Comparison of ENCODE assay signal across 7 cellular contexts in the genomic region with DNA sequence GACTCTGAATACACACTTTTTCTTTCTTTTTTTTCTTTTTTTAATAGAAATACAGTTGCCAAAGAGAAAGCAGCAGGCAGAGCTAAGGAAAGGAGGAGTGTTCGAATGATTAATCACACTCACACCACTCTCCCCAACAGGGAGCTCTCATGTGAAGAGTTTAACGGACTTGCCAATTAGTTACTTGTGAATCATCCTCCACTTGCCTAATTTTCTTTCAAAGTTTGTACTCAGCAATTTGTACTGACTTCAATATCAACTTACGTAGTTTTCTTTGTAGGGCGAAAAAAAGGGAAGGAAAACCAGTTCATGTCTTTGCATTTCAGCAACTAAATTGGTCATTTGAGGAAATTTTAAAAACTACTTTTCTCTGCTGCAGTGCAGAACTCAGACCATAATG.
DNase-seq lines count a peak whose midpoint lies in the region; ATAC-seq and TF ChIP-seq lines count a peak whose summit lies in the region.

No MANE protein-coding gene starts in this region.

- H3K4me3 ChIP-seq in epithelial cell of proximal tubule (ENCODE audit: low read depth, low read length) = peak overlapping the region; percentile 38

- peaks cover 74% of the 10 kb centered on the region for H3K36me3 Mint-ChIP-seq in stimulated activated effector memory CD8-positive, alpha-beta T cell treated with anti-CD3 and anti-CD28 coated beads, Interleukin-12 subunit alpha, Interleukin-12 subunit beta, amount 100 ng/mL, for 72 hours
- H3K36me3 Mint-ChIP-seq in mesothelial cell of epicardium = peaks cover 30% of the 10 kb centered on the region

- H3K27ac Mint-ChIP-seq in stimulated activated effector memory CD8-positive, alpha-beta T cell treated with anti-CD3 and anti-CD28 coated beads, Interleukin-12 subunit alpha, Interleukin-12 subunit beta, amount 100 ng/mL, for 72 hours = peak overlapping the region; percentile 88
- H3K27ac Mint-ChIP-seq in mesothelial cell of epicardium = no peak overlapping the region

- no peaks in the 10 kb centered on the region for H3K9me3 Mint-ChIP-seq in stimulated activated effector memory CD8-positive, alpha-beta T cell treated with anti-CD3 and anti-CD28 coated beads, Interleukin-12 subunit alpha, Interleukin-12 subunit beta, amount 100 ng/mL, for 72 hours
- H3K9me3 Mint-ChIP-seq in mesothelial cell of epicardium = peaks cover 5% of the 10 kb centered on the region

- peak; percentile 18 for ATAC-seq in GM19395 (IDR thresholded peaks at IDR 0.05; ENCODE audit: unreplicated experiment)
- ATAC-seq in stimulated activated effector memory CD8-positive, alpha-beta T cell treated with anti-CD3 and anti-CD28 coated beads, Interleukin-12 subunit alpha, Interleukin-12 subunit beta, amount 100 ng/mL, for 72 hours = peak; percentile 72

- peak overlapping the region; percentile 66 for H3K4me3 Mint-ChIP-seq in stimulated activated effector memory CD8-positive, alpha-beta T cell treated with anti-CD3 and anti-CD28 coated beads, Interleukin-12 subunit alpha, Interleukin-12 subunit beta, amount 100 ng/mL, for 72 hours
- H3K4me3 Mint-ChIP-seq in mesothelial cell of epicardium = no peak overlapping the region

- H3K4me1 Mint-ChIP-seq in stimulated activated effector memory CD8-positive, alpha-beta T cell treated with anti-CD3 and anti-CD28 coated beads, Interleukin-12 subunit alpha, Interleukin-12 subunit beta, amount 100 ng/mL, for 72 hours = peaks cover 84% of the 10 kb centered on the region
- H3K4me1 Mint-ChIP-seq in mesothelial cell of epicardium = peaks cover 23% of the 10 kb centered on the region

- TF ChIP-seq CTCF in epithelial cell of proximal tubule (conservative IDR thresholded peaks at IDR 0.05; ENCODE audit: low read depth, low read length) = no peak
- no peak for TF ChIP-seq CTCF in mesothelial cell of epicardium (IDR thresholded peaks at IDR 0.05; ENCODE audit: unreplicated experiment)

- DNase-seq in MV-4-11 (lab: John Stamatoyannopoulos, UW) (peak; percentile 97), epithelial cell of proximal tubule (ENCODE audit: low read depth) (peak; percentile 92), mesothelial cell of epicardium (ENCODE audit: low spot score in 2 of 2, unreplicated experiment in 2 of 2) (no peak), COLO829 (ENCODE audit: low spot score) (no peak), amygdala (lab: John Stamatoyannopoulos, UW) (no peak)
- DNase-seq in stimulated activated effector memory CD8-positive, alpha-beta T cell treated with anti-CD3 and anti-CD28 coated beads, Interleukin-12 subunit alpha, Interleukin-12 subunit beta, amount 100 ng/mL, for 72 hours (ENCODE audit: low spot score in 2 of 2) = no peak

- no peaks in the 10 kb centered on the region for H3K27me3 Mint-ChIP-seq in mesothelial cell of epicardium (ENCODE audit: low read depth)

Comparison
In these comparisons a context has a peak if more than half of its experiments do, and no peak if none do; other contexts are left out.
1. DNase-seq: peak in MV-4-11 (single experiment) and epithelial cell of proximal tubule (single experiment); none in stimulated activated effector memory CD8-positive, alpha-beta T cell treated with anti-CD3 and anti-CD28 coated beads, Interleukin-12 subunit alpha, Interleukin-12 subunit beta, amount 100 ng/mL, for 72 hours (0 of 2), mesothelial cell of epicardium (0 of 2), COLO829 (single experiment) and amygdala (0 of 56).